Comparison of ENCODE assay signal across 16 cellular contexts in the genomic region with DNA sequence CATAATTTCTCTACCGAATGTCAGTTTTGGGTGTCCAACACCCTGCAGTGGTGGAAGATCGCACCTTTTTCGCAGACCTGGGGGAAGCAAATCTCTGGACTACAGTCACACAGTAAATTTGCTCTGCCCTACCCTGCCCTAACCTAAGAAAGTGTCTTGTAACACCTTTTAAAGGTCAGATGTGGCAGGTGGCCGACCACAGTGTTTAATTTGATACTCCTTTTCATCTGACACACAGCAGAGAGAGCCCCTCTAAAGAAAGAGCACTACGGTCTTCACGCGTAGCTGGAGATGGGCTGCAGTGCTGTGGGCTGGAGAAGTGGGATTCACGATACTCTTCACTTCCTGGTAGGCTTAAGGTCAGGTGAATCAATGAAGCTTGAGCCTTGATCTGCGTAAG.
DNase-seq lines count a peak whose midpoint lies in the region; ATAC-seq, FAIRE-seq and TF ChIP-seq lines count a peak whose summit lies in the region.
"Had no signal": no experiment of that assay in that cellular context is flagged by ENCODE, and none has a peak within 500 bp of the region (broad histone marks: within the 10 kb centered on the region; RNA-seq: fewer than 3 reads in every experiment).

No MANE protein-coding gene starts in this region.

- H3K9ac ChIP-seq in Karpas-422 (ENCODE audit: low read length) (no peak overlapping the region), kidney (ENCODE audit: low read length in 2 of 2) (no peak overlapping the region)
- H3K9ac ChIP-seq: BLaER1 had no signal

- H3K27me3 Mint-ChIP-seq in stimulated activated naive B cell treated with anti-CD40 and anti-IgM and Interleukin-4, amounts not matched to agents 10 μg/mL and 1 μg/mL and 100 μg/mL, for 72 hours: no peaks in the 10 kb centered on the region

- FAIRE-seq in kidney (lab: Jason Lieb, UNC): no peak
- FAIRE-seq: A204.1 had no signal

- H3K27me3 ChIP-seq in Karpas-422 (ENCODE audit: low read length): no peaks in the 10 kb centered on the region
- H3K27me3 ChIP-seq in ascending aorta: no peaks in the 10 kb centered on the region
- H3K27me3 ChIP-seq: BLaER1 had no signal

- no peaks in the 10 kb centered on the region for H4K20me1 ChIP-seq in Karpas-422 (ENCODE audit: insufficient read depth, low read depth, low read length)
- H4K20me1 ChIP-seq: BLaER1 had no signal

- TF ChIP-seq CTCF in ascending aorta (IDR thresholded peaks at IDR 0.05) (no peak), kidney (IDR thresholded peaks at IDR 0.05; ENCODE audit: borderline replicate concordance, extremely low read depth, insufficient read depth) (no peak)

- intact Hi-C loops in ascending aorta (cut with DNase I): no loop called here
- intact Hi-C loops in kidney (cut with DNase I): no loop called here

- H3K4me3 Mint-ChIP-seq in stimulated activated naive B cell treated with anti-CD40 and anti-IgM and Interleukin-4, amounts not matched to agents 10 μg/mL and 1 μg/mL and 100 μg/mL, for 72 hours: no peak overlapping the region
- H3K4me3 Mint-ChIP-seq: CD8-positive, alpha-beta memory T cell; HFFc6 had no signal

- H3K4me3 ChIP-seq in Karpas-422 (ENCODE audit: low read length) (no peak overlapping the region), ascending aorta (no peak overlapping the region), kidney (ENCODE audit: low read length in 2 of 2) (no peak overlapping the region)
- H3K4me3 ChIP-seq: BLaER1 had no signal

- peaks cover 6 to 20% of the 10 kb centered on the region in 2 donors for H3K4me1 Mint-ChIP-seq in stimulated activated naive B cell treated with anti-CD40 and anti-IgM and Interleukin-4, amounts not matched to agents 10 μg/mL and 1 μg/mL and 100 μg/mL, for 72 hours
- H3K4me1 Mint-ChIP-seq: CD8-positive, alpha-beta memory T cell had no signal

- H2AFZ ChIP-seq in Karpas-422 (ENCODE audit: low read length): no peak overlapping the region

- peak overlapping the region; percentile 16 for H3K27ac Mint-ChIP-seq in stimulated activated naive B cell treated with anti-CD40 and anti-IgM and Interleukin-4, amounts not matched to agents 10 μg/mL and 1 μg/mL and 100 μg/mL, for 72 hours
- H3K27ac Mint-ChIP-seq: CD8-positive, alpha-beta memory T cell; HFFc6 had no signal

- H3K36me3 ChIP-seq in Karpas-422 (ENCODE audit: insufficient read depth, low read length) (peaks cover 11% of the 10 kb centered on the region; the same call in 1 of the 2 replicates), ascending aorta (peaks cover 0 to under 1% of the 10 kb centered on the region in 2 donors), kidney (ENCODE audit: control insufficient read depth in 1 of 2, insufficient read depth in 2 of 2, low read length in 2 of 2) (no peaks in the 10 kb centered on the region)

- H3K9me3 ChIP-seq in Karpas-422 (ENCODE audit: low read length) (no peaks in the 10 kb centered on the region), ascending aorta (no peaks in the 10 kb centered on the region), kidney (ENCODE audit: control insufficient read depth in 1 of 2, low read length in 2 of 2) (no peaks in the 10 kb centered on the region)
- H3K9me3 ChIP-seq: BLaER1, Caco-2 had no signal

- no peak overlapping the region for H3K4me2 ChIP-seq in Karpas-422 (ENCODE audit: low read depth, low read length, poor library complexity, severe bottlenecking)
- H3K4me2 ChIP-seq: BLaER1 had no signal

- H3K4me1 ChIP-seq in Karpas-422 (ENCODE audit: low read length): peaks cover 18% of the 10 kb centered on the region
- no peaks in the 10 kb centered on the region for H3K4me1 ChIP-seq in ascending aorta
- H3K4me1 ChIP-seq in kidney (ENCODE audit: control insufficient read depth in 1 of 2, insufficient read depth in 1 of 2, low read depth in 1 of 2, low read length in 2 of 2): no peaks in the 10 kb centered on the region
- H3K4me1 ChIP-seq: Caco-2 had no signal

- no peaks in the 10 kb centered on the region for H3K9me3 Mint-ChIP-seq in stimulated activated naive B cell treated with anti-CD40 and anti-IgM and Interleukin-4, amounts not matched to agents 10 μg/mL and 1 μg/mL and 100 μg/mL, for 72 hours
- H3K9me3 Mint-ChIP-seq: CD8-positive, alpha-beta memory T cell; HFFc6 had no signal

- peak; percentile 73 to 80 for ATAC-seq in stimulated activated naive B cell treated with anti-CD40 and anti-IgM and Interleukin-4, amounts not matched to agents 10 μg/mL and 1 μg/mL and 100 μg/mL, for 72 hours (replicated peaks)

- H3K27ac ChIP-seq in Karpas-422 (ENCODE audit: low read length): 0 out of 2 replicates have a peak overlapping the region, but pooled peaks have one; percentile 9
- peak overlapping the region; percentile 11 to 33 for H3K27ac ChIP-seq in ascending aorta
- H3K27ac ChIP-seq in kidney (ENCODE audit: low read depth in 2 of 2, low read length in 2 of 2): no peak overlapping the region
- H3K27ac ChIP-seq: BLaER1, HL-60 had no signal

- H3K79me2 ChIP-seq in Karpas-422 (ENCODE audit: low read length): no peaks in the 10 kb centered on the region

- H3K36me3 Mint-ChIP-seq in stimulated activated naive B cell treated with anti-CD40 and anti-IgM and Interleukin-4, amounts not matched to agents 10 μg/mL and 1 μg/mL and 100 μg/mL, for 72 hours: peaks cover 0 to 19% of the 10 kb centered on the region in 2 donors

- DNase-seq in Karpas-422: no peak
- DNase-seq in ascending aorta (ENCODE audit: low spot score in 2 of 2): no peak
- peak; percentile 24 for DNase-seq in islet precursor cell
- DNase-seq in stimulated activated naive B cell treated with anti-CD40 and anti-IgM and Interleukin-4, amounts not matched to agents 10 μg/mL and 1 μg/mL and 100 μg/mL, for 72 hours: no peak
- DNase-seq in NCI-H2081 (lab: John Stamatoyannopoulos, UW): no peak
- no peak for DNase-seq in kidney
- no peak for DNase-seq in DMS79 (lab: John Stamatoyannopoulos, UW)
- no peak for DNase-seq in NCI-H2227 treated with DMSO at 0.1 percent for 48 hours (lab: John Stamatoyannopoulos, UW)
- DNase-seq: Caco-2; CD8-positive, alpha-beta memory T cell; DMS53; HCEC 1CT; HFFc6 had no signal

- no peaks in the 10 kb centered on the region for H3K9me2 ChIP-seq in Karpas-422 (replicated peaks; ENCODE audit: insufficient read depth, low read length)

Comparison
In these comparisons a context has a peak if more than half of its experiments do, and no peak if none do; other contexts are left out.
1. H3K27ac ChIP-seq: peak in Karpas-422 (single experiment) and ascending aorta (2 of 2); none in kidney (0 of 2).